23 cellular contexts compared by ENCODE assay signal in the genomic region with DNA sequence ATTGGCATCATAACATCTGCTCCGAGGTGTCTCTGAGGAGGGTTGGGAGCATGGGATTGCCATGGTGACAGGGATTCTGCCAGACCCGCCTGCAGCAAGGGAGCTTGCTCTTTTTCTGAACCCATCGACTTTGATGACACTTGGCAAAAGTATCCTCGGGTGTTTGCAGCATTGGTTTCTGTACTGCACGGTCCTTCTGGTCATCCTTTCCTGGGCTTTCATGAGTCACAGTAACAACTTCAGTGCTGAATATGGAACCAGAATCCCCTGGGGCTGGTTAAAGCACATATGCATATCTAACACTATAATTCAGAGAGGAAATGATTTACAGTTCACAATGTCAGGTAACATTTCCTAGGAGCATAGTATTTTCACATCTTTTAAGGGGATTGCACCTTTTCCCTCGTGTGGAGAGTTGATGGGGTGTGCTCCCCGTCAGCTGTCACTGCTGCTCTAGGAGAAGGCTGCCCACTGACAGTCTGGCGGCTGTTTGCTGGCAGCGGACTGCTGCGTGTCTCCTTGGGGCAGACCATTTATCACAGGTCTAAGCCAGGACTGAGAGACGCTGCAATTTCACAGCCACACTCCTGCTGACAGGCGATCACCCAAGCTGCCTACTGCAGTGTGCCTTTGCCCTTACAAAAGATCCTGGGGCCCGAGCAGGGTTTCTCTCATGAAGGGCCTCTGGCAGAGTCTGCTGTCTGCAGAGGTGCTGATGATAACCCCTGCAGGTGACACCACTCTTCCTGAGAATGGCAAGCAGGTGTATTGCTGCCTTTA.
DNase-seq lines count a peak whose midpoint lies in the region; ATAC-seq and TF ChIP-seq lines count a peak whose summit lies in the region.
"Had no signal": no experiment of that assay in that cellular context is flagged by ENCODE, and none has a peak within 500 bp of the region (broad histone marks: within the 10 kb centered on the region; RNA-seq: fewer than 3 reads in every experiment).

No MANE protein-coding gene starts in this region.

- no peak for TF ChIP-seq CTCF in SK-N-SH (IDR thresholded peaks at IDR 0.05)
- no peak for TF ChIP-seq CTCF in glutamatergic neuron (IDR thresholded peaks at IDR 0.05; ENCODE audit: partially characterized antibody, unreplicated experiment)
- no peak for TF ChIP-seq CTCF in ascending aorta (IDR thresholded peaks at IDR 0.05)

- no peaks in the 10 kb centered on the region for H3K36me3 ChIP-seq in SK-N-SH (replicated peaks in 1 of 2; ENCODE audit: control insufficient read depth in 1 of 2, insufficient read depth in 2 of 2, low read length in 1 of 2)
- H3K36me3 ChIP-seq in skeletal muscle satellite cell (ENCODE audit: insufficient read depth, low read length): no peaks in the 10 kb centered on the region
- no peaks in the 10 kb centered on the region for H3K36me3 ChIP-seq in neuronal stem cell (replicated peaks in 1 of 2; ENCODE audit: control insufficient read depth in 2 of 2, insufficient read depth in 2 of 2, low read length in 2 of 2)
- H3K36me3 ChIP-seq in ascending aorta: no peaks in the 10 kb centered on the region
- H3K36me3 ChIP-seq: Peyer's patch had no signal

- CTCF ChIA-PET in SK-N-SH (lab: Yijun Ruan, JAX): interaction anchor here (1.0 to 1.5 kb wide), 2 partner anchors 257 to 767 kb away, joined by 3 read pairs; no protein-coding TSS in a partner anchor

- H2AFZ ChIP-seq in SK-N-SH (ENCODE audit: low read depth): no peak overlapping the region
- H2AFZ ChIP-seq in neuronal stem cell (ENCODE audit: low read length): no peak overlapping the region

- H4K20me1 ChIP-seq in SK-N-SH (ENCODE audit: insufficient read depth): no peaks in the 10 kb centered on the region

- H3K9me2 ChIP-seq in SK-N-SH: no peaks in the 10 kb centered on the region

- H3K27me3 Mint-ChIP-seq in glutamatergic neuron (ENCODE audit: unreplicated experiment): peaks cover 7% of the 10 kb centered on the region
- H3K27me3 Mint-ChIP-seq: stimulated activated naive B cell treated with anti-CD40 and anti-IgM and Interleukin-4, amounts not matched to agents 10 μg/mL and 1 μg/mL and 100 μg/mL, for 72 hours had no signal

- H3K9me3 ChIP-seq in SK-N-SH (no peaks in the 10 kb centered on the region), skeletal muscle satellite cell (replicated peaks; ENCODE audit: low read length) (no peaks in the 10 kb centered on the region), neuronal stem cell (replicated peaks in 1 of 2; ENCODE audit: control insufficient read depth in 2 of 2, insufficient read depth in 1 of 2, low read depth in 1 of 2, low read length in 2 of 2) (no peaks in the 10 kb centered on the region), ascending aorta (no peaks in the 10 kb centered on the region)
- H3K9me3 ChIP-seq: Peyer's patch, testis had no signal

- no peak overlapping the region for H2BK5ac ChIP-seq in neuronal stem cell (ENCODE audit: low read length)

- H3K4ac ChIP-seq in neuronal stem cell (ENCODE audit: low read length): no peak overlapping the region

- POLR2A ChIA-PET in SK-N-SH (lab: Yijun Ruan, JAX): no interaction called here

- H3K36me3 Mint-ChIP-seq in glutamatergic neuron (ENCODE audit: unreplicated experiment): peaks cover 15% of the 10 kb centered on the region
- H3K36me3 Mint-ChIP-seq: stimulated activated naive B cell treated with anti-CD40 and anti-IgM and Interleukin-4, amounts not matched to agents 10 μg/mL and 1 μg/mL and 100 μg/mL, for 72 hours had no signal

- no peak for ATAC-seq in SK-N-SH treated with all-trans-retinoic acid at 6 μM for 48 hours
- ATAC-seq in GM21390 (IDR thresholded peaks at IDR 0.05; ENCODE audit: unreplicated experiment): no peak
- ATAC-seq: stimulated activated naive B cell treated with anti-CD40 and anti-IgM and Interleukin-4, amounts not matched to agents 10 μg/mL and 1 μg/mL and 100 μg/mL, for 72 hours had no signal

- no peak overlapping the region for H3K23ac ChIP-seq in neuronal stem cell (ENCODE audit: low read depth, low read length, poor library complexity)

- H2AK5ac ChIP-seq in neuronal stem cell (ENCODE audit: low read depth, low read length): no peak overlapping the region

- H3K27me3 ChIP-seq in SK-N-SH (ENCODE audit: insufficient read depth) (no peaks in the 10 kb centered on the region), skeletal muscle satellite cell (ENCODE audit: control insufficient read depth, insufficient read depth, low read length) (no peaks in the 10 kb centered on the region), neuronal stem cell (ENCODE audit: control insufficient read depth in 3 of 3, insufficient read depth in 3 of 3, low read depth in 1 of 3, low read length in 3 of 3) (no peaks in the 10 kb centered on the region), ascending aorta (no peaks in the 10 kb centered on the region)
- H3K27me3 ChIP-seq: Peyer's patch, testis had no signal

- no peak overlapping the region for H2BK15ac ChIP-seq in neuronal stem cell (ENCODE audit: low read length)

- H3K4me2 ChIP-seq in SK-N-SH (no peak overlapping the region), skeletal muscle satellite cell (ENCODE audit: low read length) (peak overlapping the region; percentile 10), neuronal stem cell (ENCODE audit: insufficient read depth, low read length, poor library complexity, severe bottlenecking) (no peak overlapping the region)

- H3F3A ChIP-seq in SK-N-SH (replicated peaks; ENCODE audit: insufficient read depth): no peaks in the 10 kb centered on the region

- no peak overlapping the region for H3K18ac ChIP-seq in neuronal stem cell (ENCODE audit: low read length)

- H2BK120ac ChIP-seq in neuronal stem cell (ENCODE audit: low read depth, low read length): no peak overlapping the region

- TF ChIP-seq EP300 in SK-N-SH (IDR thresholded peaks at IDR 0.05; ENCODE audit: borderline replicate concordance in 1 of 2, low read depth in 1 of 2, low read length in 1 of 2): no peak

- 51% methylated on average over 7 of the region's 13 CpGs for WGBS in SK-N-SH (ENCODE audit: low lambda C conversion rate)
- WGBS in neuronal stem cell (ENCODE audit: extremely low coverage in 2 of 2, insufficient read length in 2 of 2, insufficient replicate concordance in 1 of 2), 2 donors: no CpG with 5 or more reads among the region's 13 CpGs

- H3K79me2 ChIP-seq in SK-N-SH (ENCODE audit: insufficient read depth): no peaks in the 10 kb centered on the region

- H4K91ac ChIP-seq in neuronal stem cell (ENCODE audit: low read depth, low read length, poor library complexity): no peak overlapping the region

- peak overlapping the region; percentile 34 for H3K27ac Mint-ChIP-seq in glutamatergic neuron (ENCODE audit: unreplicated experiment)
- H3K27ac Mint-ChIP-seq: activated T-helper 1 cell treated with anti-CD3 and anti-CD28 coated beads, Interleukin-12 subunit alpha, Interleukin-12 subunit beta, Interleukin-2, Interleukin-4 antibody, amounts not matched to agents 30 ng/mL and 10 ng/mL and 1 ng/mL, durations not matched to agents 14 hours and 24 hours and 36 hours; stimulated activated naive B cell treated with anti-CD40 and anti-IgM and Interleukin-4, amounts not matched to agents 10 μg/mL and 1 μg/mL and 100 μg/mL, for 72 hours had no signal

- DNase-seq in SK-N-SH: peak; percentile 18
- DNase-seq in NCI-H2227 (lab: John Stamatoyannopoulos, UW; ENCODE audit: unreplicated experiment): peak; percentile 47
- peak; percentile 23 for DNase-seq in glutamatergic neuron
- no peak for DNase-seq in neuronal stem cell (ENCODE audit: low spot score)
- DNase-seq in ascending aorta (ENCODE audit: low spot score in 2 of 2): no peak
- DNase-seq: activated naive CD4-positive, alpha-beta T cell treated with anti-CD3 and anti-CD28 coated beads, Interleukin-2, amount 50 U/mL, for 16 hours; amygdala; central memory CD4-positive, alpha-beta T cell; dermis blood vessel endothelial cell; GF-D8; kidney glomerular epithelial cell; MV-4-11; NCI-H2029; NCI-H510A; nucleus accumbens; Peyer's patch; stimulated activated CD4-positive, alpha-beta T cell treated with anti-CD3 and anti-CD28 coated beads, Interleukin-4, amount 100 ng/mL, for 24 hours; stimulated activated naive B cell treated with anti-CD40 and anti-IgM and Interleukin-4, amounts not matched to agents 10 μg/mL and 1 μg/mL and 100 μg/mL, for 72 hours; testis had no signal

- H2BK12ac ChIP-seq in neuronal stem cell (ENCODE audit: low read length): no peak overlapping the region

- H3K4me3 ChIP-seq in SK-N-SH (ENCODE audit: low read depth in 2 of 2, low read length in 1 of 2): no peak overlapping the region
- H3K4me3 ChIP-seq in skeletal muscle satellite cell (ENCODE audit: low read length): no peak overlapping the region
- H3K4me3 ChIP-seq in neuronal stem cell (ENCODE audit: low read length in 2 of 2): peak overlapping the region in 1 of 2 donors; percentile 59
- no peak overlapping the region for H3K4me3 ChIP-seq in ascending aorta
- H3K4me3 ChIP-seq: Peyer's patch, testis had no signal

- H3K4me1 ChIP-seq in SK-N-SH (ENCODE audit: control insufficient read depth in 1 of 2, insufficient read depth in 2 of 2, low read depth in 1 of 2, low read length in 1 of 2): peaks cover 0 to 13% of the 10 kb centered on the region in 2 experiments; a peak in 2 of 4 replicates
- H3K4me1 ChIP-seq in skeletal muscle satellite cell (ENCODE audit: control insufficient read depth, insufficient read depth, low read length): peaks cover 21% of the 10 kb centered on the region
- H3K4me1 ChIP-seq in neuronal stem cell (ENCODE audit: control insufficient read depth in 2 of 2, insufficient read depth in 1 of 2, low read depth in 1 of 2, low read length in 2 of 2): peaks cover 0 to 2% of the 10 kb centered on the region in 2 donors
- H3K4me1 ChIP-seq in ascending aorta: no peaks in the 10 kb centered on the region
- H3K4me1 ChIP-seq: Peyer's patch, testis had no signal

- no peak overlapping the region for H3K14ac ChIP-seq in neuronal stem cell (ENCODE audit: low read length)

- H3K9ac ChIP-seq in SK-N-SH: no peak overlapping the region
- no peak overlapping the region for H3K9ac ChIP-seq in skeletal muscle satellite cell (ENCODE audit: low read depth, low read length)
- no peak overlapping the region for H3K9ac ChIP-seq in neuronal stem cell (ENCODE audit: low read depth, low read length, poor library complexity)

- H4K8ac ChIP-seq in neuronal stem cell (ENCODE audit: low read depth, low read length): no peak overlapping the region

- TF ChIP-seq RAD21 in SK-N-SH (IDR thresholded peaks at IDR 0.05; ENCODE audit: low read length): no peak

- H3K4me3 Mint-ChIP-seq in glutamatergic neuron (ENCODE audit: unreplicated experiment): no peak overlapping the region
- H3K4me3 Mint-ChIP-seq: activated T-helper 1 cell treated with anti-CD3 and anti-CD28 coated beads, Interleukin-12 subunit alpha, Interleukin-12 subunit beta, Interleukin-2, Interleukin-4 antibody, amounts not matched to agents 30 ng/mL and 10 ng/mL and 1 ng/mL, durations not matched to agents 14 hours and 24 hours and 36 hours; stimulated activated naive B cell treated with anti-CD40 and anti-IgM and Interleukin-4, amounts not matched to agents 10 μg/mL and 1 μg/mL and 100 μg/mL, for 72 hours had no signal

- H3K4me1 Mint-ChIP-seq in glutamatergic neuron (ENCODE audit: low read depth, unreplicated experiment): peaks cover 29% of the 10 kb centered on the region
- H3K4me1 Mint-ChIP-seq: stimulated activated naive B cell treated with anti-CD40 and anti-IgM and Interleukin-4, amounts not matched to agents 10 μg/mL and 1 μg/mL and 100 μg/mL, for 72 hours had no signal

- peaks cover 10% of the 10 kb centered on the region for H3K9me3 Mint-ChIP-seq in glutamatergic neuron (ENCODE audit: unreplicated experiment)

- intact Hi-C loops in ascending aorta (cut with DNase I): no loop called here

- H3K79me1 ChIP-seq in neuronal stem cell (ENCODE audit: low read depth, low read length): no peaks in the 10 kb centered on the region

- H3K27ac ChIP-seq in SK-N-SH (ENCODE audit: low read depth in 2 of 2, low read length in 1 of 2): no peak overlapping the region
- no peak overlapping the region for H3K27ac ChIP-seq in neuronal stem cell (replicated peaks; ENCODE audit: low read length)
- H3K27ac ChIP-seq in ascending aorta: no peak overlapping the region
- H3K27ac ChIP-seq: Peyer's patch, testis had no signal

Comparison
In these comparisons a context has a peak if more than half of its experiments do, and no peak if none do; other contexts are left out.
1. DNase-seq: peak in SK-N-SH (single experiment), NCI-H2227 (single experiment) and glutamatergic neuron (single experiment); none in neuronal stem cell (single experiment) and ascending aorta (0 of 2).